Comparison of ENCODE assay signal across 18 cellular contexts in genomic region chr18:57210711-57211411, GRCh38.
DNase-seq lines count a peak whose midpoint lies in the region; ATAC-seq, FAIRE-seq and TF ChIP-seq lines count a peak whose summit lies in the region.
"Had no signal": no experiment of that assay in that cellular context is flagged by ENCODE, and none has a peak within 500 bp of the region (broad histone marks: within the 10 kb centered on the region; RNA-seq: fewer than 3 reads in every experiment).

No MANE protein-coding gene starts in this region.

- no TSS peak for BruUV-seq in mammary epithelial cell (replicated peaks; lab: Mats Ljungman, UMichigan)

- TF ChIP-seq CTCF in mammary epithelial cell (conservative IDR thresholded peaks at IDR 0.05 in 1 of 2, IDR thresholded peaks at IDR 0.05 in 1 of 2; ENCODE audit: extremely low read depth in 1 of 2, insufficient read depth in 1 of 2, low read depth in 1 of 2, low read length in 2 of 2) (no peak), breast epithelium (IDR thresholded peaks at IDR 0.05) (no peak), keratinocyte (optimal IDR thresholded peaks at IDR 0.05 in 1 of 3, IDR thresholded peaks at IDR 0.05 in 1 of 3, conservative IDR thresholded peaks at IDR 0.05 in 1 of 3; ENCODE audit: extremely low read depth in 1 of 3, insufficient read depth in 2 of 3, low read length in 3 of 3) (no peak), transverse colon (IDR thresholded peaks at IDR 0.05) (no peak), spleen (IDR thresholded peaks at IDR 0.05 in 8 of 11, conservative IDR thresholded peaks at IDR 0.05 in 3 of 11) (no peak)

- in situ Hi-C loops in mammary epithelial cell (cut with MboI; ENCODE audit: low sequenced_read_pairs in 2 of 2) (no loop called here), transverse colon (cut with MboI; ENCODE audit: low pct_ligation_motif_present in 1 of 4, low pct_unique_long_range_greater_than_20kb in 1 of 4, low sequenced_read_pairs in 3 of 4) (no loop called here)

- H3K4me1 ChIP-seq in mammary epithelial cell (ENCODE audit: insufficient read depth, low read length): peaks cover 23% of the 10 kb centered on the region
- H3K4me1 ChIP-seq in breast epithelium: no peaks in the 10 kb centered on the region
- H3K4me1 ChIP-seq in keratinocyte (ENCODE audit: control insufficient read depth, extremely low read depth, insufficient read depth, low read length): peaks cover 19% of the 10 kb centered on the region
- peaks cover 0 to 18% (median 8%) of the 10 kb centered on the region in 4 donors for H3K4me1 ChIP-seq in transverse colon
- peaks cover 0 to 13% (median 9%) of the 10 kb centered on the region in 6 donors for H3K4me1 ChIP-seq in spleen

- intact Hi-C loops in mammary epithelial cell (cut with micrococcal nuclease): no loop called here
- intact Hi-C loops in breast epithelium (cut with DNase I; ENCODE audit: low total_unique reads): loop anchor here (10.0 kb wide), 1 partner anchor 1924 kb away; the partner anchor contains the start of gene SEC11C
- intact Hi-C loops in transverse colon (cut with DNase I; ENCODE audit: low total_unique reads): no loop called here
- intact Hi-C loops in spleen (cut with DNase I; ENCODE audit: low total_unique reads): no loop called here

- no peak for TF ChIP-seq POLR2A in breast epithelium (IDR thresholded peaks at IDR 0.05)
- no peak for TF ChIP-seq POLR2A in transverse colon (IDR thresholded peaks at IDR 0.05)
- no peak for TF ChIP-seq POLR2A in spleen (IDR thresholded peaks at IDR 0.05)

- ATAC-seq in SK-N-SH treated with all-trans-retinoic acid at 6 μM for 48 hours (peak; percentile 34; the same call in 2 of the 3 replicates), GM21717 (IDR thresholded peaks at IDR 0.05; ENCODE audit: unreplicated experiment) (no peak)

- H3K9me1 ChIP-seq in keratinocyte (ENCODE audit: control insufficient read depth, extremely low read depth, insufficient read depth, low read length): no peaks in the 10 kb centered on the region

- dilution Hi-C loops in mammary epithelial cell (cut with HindIII; ENCODE audit: low sequenced_read_pairs) (no loop called here), keratinocyte (cut with MboI; ENCODE audit: extremely low pct_ligation_motif_present, low sequenced_read_pairs) (no loop called here)

- H3K36me3 ChIP-seq in mammary epithelial cell (ENCODE audit: insufficient read depth, low read length): no peaks in the 10 kb centered on the region
- no peaks in the 10 kb centered on the region for H3K36me3 ChIP-seq in breast epithelium
- no peaks in the 10 kb centered on the region for H3K36me3 ChIP-seq in keratinocyte (ENCODE audit: control insufficient read depth in 2 of 2, extremely low read depth in 1 of 2, insufficient read depth in 2 of 2, low read length in 2 of 2)
- no peaks in the 10 kb centered on the region for H3K36me3 ChIP-seq in transverse colon
- no peaks in the 10 kb centered on the region for H3K36me3 ChIP-seq in spleen
- H3K36me3 ChIP-seq: heart left ventricle, suprapubic skin had no signal

- no peaks in the 10 kb centered on the region for H3K27me3 ChIP-seq in mammary epithelial cell (ENCODE audit: insufficient read depth, low read length)
- H3K27me3 ChIP-seq in breast epithelium: peaks cover 0 to 7% of the 10 kb centered on the region in 2 donors
- no peaks in the 10 kb centered on the region for H3K27me3 ChIP-seq in keratinocyte (ENCODE audit: control insufficient read depth, extremely low read depth, insufficient read depth, low read length)
- H3K27me3 ChIP-seq in transverse colon: no peaks in the 10 kb centered on the region
- peaks cover 0 to 51% (median 0%) of the 10 kb centered on the region in 7 donors for H3K27me3 ChIP-seq in spleen (replicated peaks in 1 of 7)

- H3K4me3 ChIP-seq in mammary epithelial cell (replicated peaks in 1 of 3; ENCODE audit: insufficient read depth in 1 of 3, low read depth in 2 of 3, low read length in 3 of 3) (no peak overlapping the region), breast epithelium (no peak overlapping the region), keratinocyte (ENCODE audit: control insufficient read depth in 2 of 3, extremely low read depth in 1 of 3, insufficient read depth in 2 of 3, low read depth in 1 of 3, low read length in 3 of 3) (peak overlapping the region in 1 of 3 experiments; percentile 17), transverse colon (no peak overlapping the region), spleen (no peak overlapping the region)

- H2AFZ ChIP-seq in mammary epithelial cell (ENCODE audit: low read depth, low read length) (peak overlapping the region; percentile 85), keratinocyte (ENCODE audit: control insufficient read depth, low read length) (peak overlapping the region; percentile 42)

- H3K9me3 ChIP-seq in mammary epithelial cell (replicated peaks; ENCODE audit: insufficient read depth, low read length) (no peaks in the 10 kb centered on the region), breast epithelium (no peaks in the 10 kb centered on the region), keratinocyte (ENCODE audit: control insufficient read depth, low read depth, low read length) (no peaks in the 10 kb centered on the region), transverse colon (no peaks in the 10 kb centered on the region), spleen (peaks cover 0 to 5% (median 0%) of the 10 kb centered on the region in 8 donors)
- H3K9me3 ChIP-seq: suprapubic skin had no signal

- H3K27ac ChIP-seq in mammary epithelial cell (ENCODE audit: insufficient read depth, low read depth, low read length) (peak overlapping the region; percentile 73), breast epithelium (no peak overlapping the region), keratinocyte (ENCODE audit: control insufficient read depth, insufficient read depth, low read length) (peak overlapping the region; percentile 42), transverse colon (no peak overlapping the region), spleen (no peak overlapping the region)
- H3K27ac ChIP-seq: C4-2B, heart left ventricle, suprapubic skin had no signal

- no peak for DNase-seq in mammary epithelial cell
- no peak for DNase-seq in breast epithelium (ENCODE audit: low spot score in 2 of 2)
- no peak for DNase-seq in keratinocyte (ENCODE audit: low read depth, low spot score)
- peak; percentile 11 for DNase-seq in transverse colon
- no peak for DNase-seq in spleen
- no peak for DNase-seq in DMS153 treated with DMSO at 0.1 percent for 48 hours (lab: John Stamatoyannopoulos, UW; ENCODE audit: unreplicated experiment)
- DNase-seq: activated CD4-positive, alpha-beta T cell treated with anti-CD3 and anti-CD28 coated beads, Interleukin-2, amount 50 U/mL, for 4 hours; naive B cell; NCI-H2029 treated with DMSO at 0.1 percent for 48 hours; NCI-H774; SIG-M5; stimulated activated CD4-positive, alpha-beta T cell treated with anti-CD3 and anti-CD28 coated beads, Interleukin-2, amount 100 ng/mL, for 24 hours had no signal

- TF ChIP-seq EP300 in transverse colon (IDR thresholded peaks at IDR 0.05; ENCODE audit: low read depth): no peak

- WGBS in mammary epithelial cell (ENCODE audit: low coverage, missing lambda C conversion rate): 0% methylated on average over 1 of the region's 1 CpG
- WGBS in transverse colon (ENCODE audit: low coverage in 1 of 2), 2 donors: 22% methylated on average over 1 of the region's 1 CpG; no CpG with 5 or more reads in 1 of the 2 donors
- 66 to 79% (median 68%) methylated on average over 1 of the region's 1 CpG for WGBS in spleen, 5 donors

- peak overlapping the region; percentile 69 for H3K4me2 ChIP-seq in mammary epithelial cell (ENCODE audit: insufficient read depth, low read depth, low read length)
- H3K4me2 ChIP-seq in keratinocyte (ENCODE audit: control insufficient read depth, extremely low read depth, insufficient read depth, low read depth, low read length): peak overlapping the region; percentile 71

- CTCF ChIA-PET in mammary epithelial cell (lab: Charles Lee; ENCODE audit: low non-redundant PET): no interaction called here

- H4K20me1 ChIP-seq in mammary epithelial cell (ENCODE audit: insufficient read depth, low read length) (no peaks in the 10 kb centered on the region), keratinocyte (ENCODE audit: control insufficient read depth, extremely low read depth, insufficient read depth, low read length) (no peaks in the 10 kb centered on the region)

- FAIRE-seq in keratinocyte (lab: Jason Lieb, UNC): peak; percentile 76
- FAIRE-seq: G401.6 had no signal

- peak overlapping the region; percentile 49 for H3K9ac ChIP-seq in mammary epithelial cell (ENCODE audit: insufficient read depth, low read length)
- peak overlapping the region; percentile 28 for H3K9ac ChIP-seq in keratinocyte (ENCODE audit: control insufficient read depth, extremely low read depth, insufficient read depth, low read length)

- no peaks in the 10 kb centered on the region for H3K79me2 ChIP-seq in mammary epithelial cell (ENCODE audit: insufficient read depth, low read length)
- H3K79me2 ChIP-seq in keratinocyte (ENCODE audit: control insufficient read depth, insufficient read depth, low read length): no peaks in the 10 kb centered on the region

TF ChIP-seq in SK-N-SH treated with all-trans-retinoic acid at 6 μM for 48 hours, 23 proteins besides CTCF, POLR2A, EP300 and RAD21:
- TF ChIP-seq ZNF565 (CRISPR knock-in tag; conservative IDR thresholded peaks at IDR 0.05; ENCODE audit: low read depth): no peak
- TF ChIP-seq ZNF8 (CRISPR knock-in tag; IDR thresholded peaks at IDR 0.05): no peak
- no peak for TF ChIP-seq BACH2 (CRISPR knock-in tag; IDR thresholded peaks at IDR 0.05; ENCODE audit: borderline replicate concordance)
- no peak for TF ChIP-seq CSRNP3 (CRISPR knock-in tag; IDR thresholded peaks at IDR 0.05)
- TF ChIP-seq PPARA (CRISPR knock-in tag; IDR thresholded peaks at IDR 0.05; ENCODE audit: borderline replicate concordance): no peak
- no peak for TF ChIP-seq TCF4 (CRISPR knock-in tag; IDR thresholded peaks at IDR 0.05; ENCODE audit: borderline replicate concordance)
- no peak for TF ChIP-seq CSDC2 (CRISPR knock-in tag; IDR thresholded peaks at IDR 0.05)
- TF ChIP-seq ESRRG (CRISPR knock-in tag; IDR thresholded peaks at IDR 0.05): no peak
- TF ChIP-seq ZFP3 (CRISPR knock-in tag; IDR thresholded peaks at IDR 0.05): no peak

Comparison
In these comparisons a context has a peak if more than half of its experiments do, and no peak if none do; other contexts are left out.
1. H3K27ac ChIP-seq: peak in mammary epithelial cell (single experiment) and keratinocyte (single experiment); none in breast epithelium (0 of 2), transverse colon (0 of 4) and spleen (0 of 8).